8 cellular contexts compared by ENCODE assay signal in the genomic region with DNA sequence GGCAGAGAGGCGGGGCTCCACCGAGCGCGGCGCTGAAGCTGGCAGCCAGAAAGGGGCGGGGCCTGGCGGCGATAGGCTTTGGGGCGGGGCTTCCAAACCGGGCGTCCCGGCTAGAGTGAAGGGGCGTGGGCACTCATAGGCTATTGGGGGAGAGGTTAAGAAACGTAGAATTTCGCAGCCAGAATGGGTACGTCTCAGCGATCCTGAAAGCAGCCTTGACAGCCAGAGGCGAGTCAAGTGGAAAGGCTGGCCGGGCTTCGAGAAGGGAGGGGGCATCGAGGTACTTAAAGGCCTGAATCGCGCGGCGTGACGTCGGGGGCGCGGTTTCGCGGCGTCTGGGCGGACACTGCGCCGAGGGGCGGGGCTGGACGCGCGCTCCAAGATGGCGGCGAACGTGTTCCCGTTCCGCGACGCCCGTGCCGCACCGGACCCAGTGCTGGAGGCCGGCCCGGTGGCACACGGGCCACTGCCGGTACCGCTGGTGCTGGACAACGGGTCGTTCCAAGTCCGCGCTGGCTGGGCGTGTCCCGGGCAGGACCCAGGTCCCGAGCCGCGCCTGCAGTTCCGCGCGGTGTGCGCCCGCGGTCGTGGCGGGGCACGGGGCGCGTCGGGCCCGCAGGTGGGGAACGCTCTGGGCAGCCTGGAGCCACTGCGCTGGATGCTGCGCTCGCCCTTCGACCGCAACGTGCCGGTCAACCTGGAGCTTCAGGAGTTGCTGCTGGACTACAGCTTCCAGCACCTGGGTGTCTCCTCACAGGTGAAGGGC. TPM values are rescaled to one million over a fixed set of nuclear protein-coding genes. Genes with fewer than 3 reads are reported as not detected.
A peak's percentile ranks its signal among the peaks of the same experiment; 100 is the strongest.
DNase-seq lines count a peak whose midpoint lies in the region; ATAC-seq and TF ChIP-seq lines count a peak whose summit lies in the region.

A gene (plus strand): TSS at position 364 of the 766 bp plus-strand sequence. CDS start 19 bp downstream, at position 383.

- peak; percentile 20 for TF ChIP-seq EP300 in ovary (IDR thresholded peaks at IDR 0.05)

- TF ChIP-seq CTCF in GM12875 (IDR thresholded peaks at IDR 0.05; ENCODE audit: borderline replicate concordance, insufficient read depth, low read depth, low read length) (no peak), ovary (IDR thresholded peaks at IDR 0.05) (no peak)

- H3K4me1 ChIP-seq in ovary (ENCODE audit: insufficient read depth): peaks cover 5% of the 10 kb centered on the region
- peaks cover 8% of the 10 kb centered on the region for H3K4me1 ChIP-seq in thymus (ENCODE audit: control insufficient read depth, insufficient read depth, low read length)

- H3K9me3 ChIP-seq in ovary (no peaks in the 10 kb centered on the region), thymus (ENCODE audit: control insufficient read depth) (no peaks in the 10 kb centered on the region)

- H3K27me3 Mint-ChIP-seq in activated naive CD8-positive, alpha-beta T cell treated with anti-CD3 and anti-CD28 coated beads for 36 hours: no peaks in the 10 kb centered on the region

- 0 to 1% (median 1%) methylated on average over 49 to 84 of the region's 84 CpGs for WGBS in ovary, 3 donors
- under 1% methylated on average over 84 of the region's 84 CpGs for WGBS in thymus

- H3K27me3 ChIP-seq in ovary (no peaks in the 10 kb centered on the region), thymus (ENCODE audit: control insufficient read depth, insufficient read depth) (peaks cover 2% of the 10 kb centered on the region)

- DNase-seq in NCI-H128 (lab: John Stamatoyannopoulos, UW; ENCODE audit: unreplicated experiment) (peak; percentile 87), SKM-1 treated with dmso at 0.1 percent for 144 hours (lab: John Stamatoyannopoulos, UW; ENCODE audit: unreplicated experiment) (peak; percentile 88), head of caudate nucleus (peak; percentile 82 to 97 (median 94)), ovary (peak; percentile 92 to 98 (median 96))
- peak; percentile 96 for DNase-seq in activated naive CD8-positive, alpha-beta T cell treated with anti-CD3 and anti-CD28 coated beads for 36 hours

- H3K36me3 Mint-ChIP-seq in activated naive CD8-positive, alpha-beta T cell treated with anti-CD3 and anti-CD28 coated beads for 36 hours: peaks cover 4% of the 10 kb centered on the region

- peak; percentile 36 for TF ChIP-seq POLR2A in ovary (IDR thresholded peaks at IDR 0.05)

- peak within 1 kb of the TSS; percentile 90 for H3K4me3 Mint-ChIP-seq in activated naive CD8-positive, alpha-beta T cell treated with anti-CD3 and anti-CD28 coated beads for 36 hours

- H3K4me3 ChIP-seq in GM12875 (ENCODE audit: low read depth, low read length): peak within 1 kb of the TSS; percentile 85
- peak within 1 kb of the TSS; percentile 90 for H3K4me3 ChIP-seq in ovary
- H3K4me3 ChIP-seq in thymus (ENCODE audit: low read length): peak within 1 kb of the TSS; percentile 90

- H3K36me3 ChIP-seq in ovary (no peaks in the 10 kb centered on the region), thymus (ENCODE audit: control insufficient read depth, insufficient read depth) (peaks cover 6% of the 10 kb centered on the region)

- intact Hi-C loops in head of caudate nucleus (cut with DNase I) (loop anchor here (5.0 kb wide), 1 partner anchor 101 kb away; no protein-coding TSS in a partner anchor), ovary (cut with DNase I) (loop anchor here in 1 of 4 donors (10.0 kb wide), 1 partner anchor 1947 kb away; no protein-coding TSS in a partner anchor)

- H3K9me3 Mint-ChIP-seq in activated naive CD8-positive, alpha-beta T cell treated with anti-CD3 and anti-CD28 coated beads for 36 hours: no peaks in the 10 kb centered on the region

- ATAC-seq in HG02763 (IDR thresholded peaks at IDR 0.05; ENCODE audit: unreplicated experiment): peak; percentile 88

- peaks cover 21% of the 10 kb centered on the region for H3K4me1 Mint-ChIP-seq in activated naive CD8-positive, alpha-beta T cell treated with anti-CD3 and anti-CD28 coated beads for 36 hours

- H3K27ac ChIP-seq in ovary (peak within 1 kb of the TSS; percentile 38 to 96), thymus (ENCODE audit: low read depth) (peak within 1 kb of the TSS; percentile 93)

- peak within 1 kb of the TSS; percentile 95 for H3K27ac Mint-ChIP-seq in activated naive CD8-positive, alpha-beta T cell treated with anti-CD3 and anti-CD28 coated beads for 36 hours

RNA-seq across cellular contexts. Expression of the gene that starts here (rescaled TPM):
- 1 to 10 TPM; 7.3 to 7.5 TPM for total RNA-seq in activated naive CD8-positive, alpha-beta T cell treated with anti-CD3 and anti-CD28 coated beads for 36 hours
- 10 to 100 TPM in 4 of 7 donors, 1 to 10 TPM in 3; 6.2 to 12.3 (median 10.6) TPM for total RNA-seq in ovary
- polyA plus RNA-seq in ovary: 1 to 10 TPM; 6.8 to 7.1 TPM
- polyA plus RNA-seq in thymus: 9.6 TPM

Comparison
In these comparisons a context has a peak if more than half of its experiments do, and no peak if none do; other contexts are left out.
1. Peak in every context shown above with its lines: DNase-seq, ATAC-seq, H3K4me3 ChIP-seq and H3K27ac ChIP-seq.